ENCODE assay signal across 8 cellular contexts in the genomic region with DNA sequence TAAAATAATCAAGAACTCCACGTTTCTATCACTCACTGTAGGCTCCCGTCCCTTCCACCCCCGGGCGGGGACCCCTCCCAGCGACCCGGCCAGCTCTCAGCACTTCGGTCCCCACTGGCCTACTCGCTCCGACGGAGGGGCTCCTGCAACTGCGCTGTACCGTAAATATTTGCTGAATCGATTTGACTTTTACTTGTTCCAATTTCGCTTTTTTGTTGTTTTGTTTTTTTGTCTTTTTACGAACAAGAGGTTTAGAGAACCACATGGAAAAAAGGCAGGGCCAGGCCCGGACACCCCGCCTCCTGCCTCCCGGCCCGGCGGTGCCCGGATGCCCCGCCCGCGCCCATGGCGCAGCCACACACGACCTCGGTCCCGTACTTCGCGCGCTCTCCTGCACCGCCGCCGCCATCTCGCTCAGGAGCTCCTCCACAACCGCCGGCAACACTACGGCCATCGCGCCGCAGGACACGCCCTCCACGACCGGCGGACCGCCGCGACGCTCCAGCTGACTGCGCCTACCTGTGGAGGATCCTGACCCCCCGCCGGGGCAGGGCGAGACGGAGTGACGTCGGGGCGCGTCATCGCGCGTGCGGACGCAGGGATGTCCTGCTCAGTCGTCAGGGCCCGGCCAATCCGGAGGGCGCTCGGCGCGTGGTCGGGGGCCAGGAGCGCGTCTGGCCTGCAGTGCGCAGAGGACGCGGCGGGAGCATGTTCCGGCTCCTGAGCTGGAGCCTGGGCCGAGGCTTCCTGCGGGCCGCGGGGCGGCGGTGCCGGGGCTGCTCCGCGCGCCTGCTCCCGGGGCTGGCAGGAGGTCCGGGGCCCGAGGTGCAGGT. TPM values are rescaled to one million over a fixed set of nuclear protein-coding genes. Genes with fewer than 3 reads are reported as not detected.
DNase-seq lines count a peak whose midpoint lies in the region; ATAC-seq and TF ChIP-seq lines count a peak whose summit lies in the region.

A gene with protein sequence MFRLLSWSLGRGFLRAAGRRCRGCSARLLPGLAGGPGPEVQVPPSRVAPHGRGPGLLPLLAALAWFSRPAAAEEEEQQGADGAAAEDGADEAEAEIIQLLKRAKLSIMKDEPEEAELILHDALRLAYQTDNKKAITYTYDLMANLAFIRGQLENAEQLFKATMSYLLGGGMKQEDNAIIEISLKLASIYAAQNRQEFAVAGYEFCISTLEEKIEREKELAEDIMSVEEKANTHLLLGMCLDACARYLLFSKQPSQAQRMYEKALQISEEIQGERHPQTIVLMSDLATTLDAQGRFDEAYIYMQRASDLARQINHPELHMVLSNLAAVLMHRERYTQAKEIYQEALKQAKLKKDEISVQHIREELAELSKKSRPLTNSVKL (plus strand): TSS at position 684 of the 833 bp plus-strand sequence. CDS start 25 bp downstream, at position 709.
A gene with protein sequence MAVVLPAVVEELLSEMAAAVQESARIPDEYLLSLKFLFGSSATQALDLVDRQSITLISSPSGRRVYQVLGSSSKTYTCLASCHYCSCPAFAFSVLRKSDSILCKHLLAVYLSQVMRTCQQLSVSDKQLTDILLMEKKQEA (minus strand): TSS at position 564 of the 833 bp plus-strand sequence. CDS start 110 bp downstream, at position 454.

- peak within 1 kb of the TSS; percentile 88 for H3K27ac ChIP-seq in CD4-positive, CD25-positive, alpha-beta regulatory T cell (ENCODE audit: insufficient read depth, low read length, poor library complexity, severe bottlenecking)
- peak within 1 kb of the TSS; percentile 94 to 98 for H3K27ac ChIP-seq in left lung

- H3K27me3 ChIP-seq in CD4-positive, CD25-positive, alpha-beta regulatory T cell (ENCODE audit: control insufficient read depth, insufficient read depth, low read length), result no peaks in the 10 kb centered on the region
- no peaks in the 10 kb centered on the region for H3K27me3 ChIP-seq in left lung

- intact Hi-C loops in dendritic cell treated with granulocyte-macrophage colony-stimulating factor and Interleukin-4, amounts not matched to agents 40 ng/mL and 50 ng/mL, for 4 days (cut with micrococcal nuclease), result loop anchor here (2.0 to 5.0 kb wide), 3 partner anchors 53 to 737 kb away; no protein-coding TSS in a partner anchor
- intact Hi-C loops in left lung (cut with DNase I), result no loop called here

- H3K9me3 ChIP-seq in CD4-positive, CD25-positive, alpha-beta regulatory T cell (ENCODE audit: control insufficient read depth in 2 of 2, low read length in 2 of 2), result no peaks in the 10 kb centered on the region
- no peaks in the 10 kb centered on the region for H3K9me3 ChIP-seq in left lung

- peaks cover 22% of the 10 kb centered on the region for H3K4me1 ChIP-seq in CD4-positive, CD25-positive, alpha-beta regulatory T cell (ENCODE audit: control insufficient read depth, insufficient read depth, low read length, poor library complexity, severe bottlenecking)
- peaks cover 13 to 61% of the 10 kb centered on the region in 2 donors for H3K4me1 ChIP-seq in left lung

- peak within 1 kb of the TSS; percentile 91 to 98 (median 94) for H3K4me3 Mint-ChIP-seq in CD4-positive, CD25-positive, alpha-beta regulatory T cell
- H3K4me3 Mint-ChIP-seq in dendritic cell treated with granulocyte-macrophage colony-stimulating factor and Interleukin-4, amounts not matched to agents 40 ng/mL and 50 ng/mL, for 4 days, result peak within 1 kb of the TSS; percentile 93

- ATAC-seq in CD4-positive, CD25-positive, alpha-beta regulatory T cell (ENCODE audit: low read depth in 2 of 2), result peak; percentile 87 to 89
- peak; percentile 96 for ATAC-seq in GM19397 (IDR thresholded peaks at IDR 0.05; ENCODE audit: unreplicated experiment)
- peak; percentile 92 for ATAC-seq in HG03565 (IDR thresholded peaks at IDR 0.05; ENCODE audit: unreplicated experiment)
- ATAC-seq in left lung, result peak; percentile 95

- peak in 1 of 2 donors; percentile 31 for TF ChIP-seq CTCF in left lung (IDR thresholded peaks at IDR 0.05)

- H3K27me3 Mint-ChIP-seq in CD4-positive, CD25-positive, alpha-beta regulatory T cell, result no peaks in the 10 kb centered on the region
- H3K27me3 Mint-ChIP-seq in dendritic cell treated with granulocyte-macrophage colony-stimulating factor and Interleukin-4, amounts not matched to agents 40 ng/mL and 50 ng/mL, for 4 days, result no peaks in the 10 kb centered on the region

- H3K36me3 ChIP-seq in CD4-positive, CD25-positive, alpha-beta regulatory T cell (ENCODE audit: control insufficient read depth, insufficient read depth, low read length), result peaks cover 30% of the 10 kb centered on the region
- peaks cover 0 to 38% of the 10 kb centered on the region in 2 donors for H3K36me3 ChIP-seq in left lung

- H3K4me3 ChIP-seq in CD4-positive, CD25-positive, alpha-beta regulatory T cell (ENCODE audit: low read depth, low read length), result peak within 1 kb of the TSS; percentile 91
- H3K4me3 ChIP-seq in left lung, result peak within 1 kb of the TSS; percentile 65 to 86

- no peaks in the 10 kb centered on the region for H3K9me3 Mint-ChIP-seq in CD4-positive, CD25-positive, alpha-beta regulatory T cell
- H3K9me3 Mint-ChIP-seq in dendritic cell treated with granulocyte-macrophage colony-stimulating factor and Interleukin-4, amounts not matched to agents 40 ng/mL and 50 ng/mL, for 4 days, result no peaks in the 10 kb centered on the region

- peak within 1 kb of the TSS; percentile 87 to 97 (median 94) for H3K27ac Mint-ChIP-seq in CD4-positive, CD25-positive, alpha-beta regulatory T cell
- H3K27ac Mint-ChIP-seq in dendritic cell treated with granulocyte-macrophage colony-stimulating factor and Interleukin-4, amounts not matched to agents 40 ng/mL and 50 ng/mL, for 4 days, result peak within 1 kb of the TSS; percentile 92

- peaks cover 21% of the 10 kb centered on the region for H3K36me3 Mint-ChIP-seq in CD4-positive, CD25-positive, alpha-beta regulatory T cell
- H3K36me3 Mint-ChIP-seq in dendritic cell treated with granulocyte-macrophage colony-stimulating factor and Interleukin-4, amounts not matched to agents 40 ng/mL and 50 ng/mL, for 4 days (ENCODE audit: low read depth), result peaks cover 79% of the 10 kb centered on the region

- peaks cover 25 to 41% (median 28%) of the 10 kb centered on the region in 4 donors for H3K4me1 Mint-ChIP-seq in CD4-positive, CD25-positive, alpha-beta regulatory T cell
- peaks cover 52% of the 10 kb centered on the region for H3K4me1 Mint-ChIP-seq in dendritic cell treated with granulocyte-macrophage colony-stimulating factor and Interleukin-4, amounts not matched to agents 40 ng/mL and 50 ng/mL, for 4 days (ENCODE audit: low read depth)

- peak; percentile 88 to 95 (median 90) for DNase-seq in CD4-positive, CD25-positive, alpha-beta regulatory T cell
- peak; percentile 93 for DNase-seq in NCI-H748 treated with DMSO at 0.1 percent for 48 hours (lab: John Stamatoyannopoulos, UW)
- peak; percentile 82 to 84 for DNase-seq in activated CD4-positive, alpha-beta T cell treated with anti-CD3 and anti-CD28 coated beads, Interleukin-2, amount 50 U/mL, for 4 hours
- peak; percentile 98 to 100 for DNase-seq in left lung
- peak; percentile 85 for DNase-seq in stimulated activated CD4-positive, alpha-beta T cell treated with anti-CD3 and anti-CD28 coated beads, Interleukin-2, amount 100 ng/mL, for 4 hours (ENCODE audit: low read depth)

RNA-seq across cellular contexts. Expression of the first gene that starts in this region (rescaled TPM):
- 44.3 TPM for total RNA-seq in CD4-positive, CD25-positive, alpha-beta regulatory T cell
- polyA plus RNA-seq in CD4-positive, CD25-positive, alpha-beta regulatory T cell, result 10 to 100 TPM; 28.7 to 38.2 (median 29.0) TPM
- total RNA-seq in left lung, result 10 to 100 TPM; 31.6 to 34.0 TPM

RNA-seq across cellular contexts. Expression of the second gene that starts in this region (rescaled TPM):
- 11.6 TPM for total RNA-seq in CD4-positive, CD25-positive, alpha-beta regulatory T cell
- 10 to 100 TPM; 43.5 to 55.2 (median 51.2) TPM for polyA plus RNA-seq in CD4-positive, CD25-positive, alpha-beta regulatory T cell
- 10 to 100 TPM; 22.6 to 26.7 TPM for total RNA-seq in left lung

Comparison
In these comparisons a context has a peak if more than half of its experiments do, and no peak if none do; other contexts are left out.
1. Peak in every context shown above with its lines: DNase-seq, ATAC-seq, H3K4me3 ChIP-seq and H3K27ac ChIP-seq.